ENCODE assay signal across 13 cellular contexts in the genomic region with DNA sequence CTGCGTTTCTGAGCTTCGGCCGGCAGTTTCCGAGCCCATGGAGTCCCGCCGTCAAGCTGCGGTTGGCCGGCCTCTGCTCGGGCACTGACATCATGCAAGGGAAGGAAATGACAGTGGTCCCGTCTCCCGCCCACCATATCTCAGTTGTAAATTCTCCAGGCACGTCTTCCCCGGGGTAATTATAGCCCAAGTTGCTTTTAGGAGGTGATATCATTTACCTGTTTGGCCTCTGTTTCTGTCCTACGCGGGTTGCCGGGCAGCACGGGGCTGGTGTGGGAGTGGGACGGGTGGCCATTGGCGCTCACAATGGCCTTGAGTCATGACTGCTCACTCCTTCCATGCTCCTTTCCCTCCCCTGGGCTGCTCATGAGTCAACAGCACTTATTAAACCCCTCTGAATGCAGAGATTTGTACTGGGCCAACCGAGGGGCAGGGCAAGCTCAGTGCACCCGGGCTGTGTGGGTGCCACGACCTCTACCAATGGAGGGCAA. TPM values are rescaled to one million over a fixed set of nuclear protein-coding genes. Genes with fewer than 3 reads are reported as not detected.
DNase-seq lines count a peak whose midpoint lies in the region; ATAC-seq and TF ChIP-seq lines count a peak whose summit lies in the region.
"Had no signal": no experiment of that assay in that cellular context is flagged by ENCODE, and none has a peak within 500 bp of the region (broad histone marks: within the 10 kb centered on the region; RNA-seq: fewer than 3 reads in every experiment).

No MANE protein-coding gene starts in this region.

- no peaks in the 10 kb centered on the region for H3K36me3 Mint-ChIP-seq in effector memory CD8-positive, alpha-beta T cell (ENCODE audit: insufficient read depth)
- H3K36me3 Mint-ChIP-seq in Calu3 (ENCODE audit: insufficient read depth, unreplicated experiment), result no peaks in the 10 kb centered on the region

- H3K27ac Mint-ChIP-seq in effector memory CD8-positive, alpha-beta T cell, result no peak overlapping the region
- H3K27ac Mint-ChIP-seq in Calu3 (ENCODE audit: unreplicated experiment), result no peak overlapping the region

- peaks cover 0 to 4% of the 10 kb centered on the region in 2 donors for H3K4me1 Mint-ChIP-seq in effector memory CD8-positive, alpha-beta T cell (ENCODE audit: low read depth in 2 of 2)
- H3K4me1 Mint-ChIP-seq in Calu3 (ENCODE audit: low read depth, unreplicated experiment), result no peaks in the 10 kb centered on the region
- H3K4me1 Mint-ChIP-seq: neural crest cell had no signal

- H3K9me3 ChIP-seq in left ventricle myocardium inferior (replicated peaks), result no peaks in the 10 kb centered on the region

- no TSS peak for BruUV-seq in Calu3 (replicated peaks; lab: Mats Ljungman, UMichigan)

- H3K36me3 ChIP-seq in left ventricle myocardium inferior, result no peaks in the 10 kb centered on the region

- H3K27me3 Mint-ChIP-seq in effector memory CD8-positive, alpha-beta T cell, result peaks cover 79 to 91% of the 10 kb centered on the region in 2 donors
- peaks cover 15% of the 10 kb centered on the region for H3K27me3 Mint-ChIP-seq in Calu3 (ENCODE audit: unreplicated experiment)

- intact Hi-C loops in left cardiac atrium (cut with DNase I), result no loop called here
- intact Hi-C loops in left ventricle myocardium inferior (cut with micrococcal nuclease), result no loop called here
- intact Hi-C loops in Calu3 (cut with micrococcal nuclease; ENCODE audit: unreplicated experiment), result no loop called here

- no peaks in the 10 kb centered on the region for H3K9me3 Mint-ChIP-seq in effector memory CD8-positive, alpha-beta T cell
- H3K9me3 Mint-ChIP-seq in Calu3 (ENCODE audit: low read depth, unreplicated experiment), result no peaks in the 10 kb centered on the region
- H3K9me3 Mint-ChIP-seq: neural crest cell had no signal

- DNase-seq in left cardiac atrium, result peak; percentile 74
- no peak for DNase-seq in left ventricle myocardium inferior
- peak; percentile 55 for DNase-seq in astrocyte of the hippocampus (ENCODE audit: low read depth, low spot score)
- peak; percentile 40 for DNase-seq in left lobe of liver (ENCODE audit: low spot score)
- DNase-seq in effector memory CD8-positive, alpha-beta T cell, result no peak
- DNase-seq in medulla oblongata (ENCODE audit: extremely low spot score), result no peak
- no peak for DNase-seq in Calu3
- DNase-seq: NCI-H2029; stimulated activated naive CD4-positive, alpha-beta T cell treated with Interleukin-2 at 50 U/mL for 16 hours; T-helper 1 cell had no signal

- H3K4me3 ChIP-seq in left ventricle myocardium inferior, result no peak overlapping the region

- peaks cover 42% of the 10 kb centered on the region for H3K4me1 ChIP-seq in left ventricle myocardium inferior

- ATAC-seq in left cardiac atrium (peak in 1 of 2 donors; percentile 81), left lobe of liver (no peak), HG03175 (IDR thresholded peaks at IDR 0.05; ENCODE audit: unreplicated experiment) (no peak)
- ATAC-seq in effector memory CD8-positive, alpha-beta T cell (replicated peaks), result no peak

- H3K4me3 Mint-ChIP-seq in effector memory CD8-positive, alpha-beta T cell, result no peak overlapping the region
- no peak overlapping the region for H3K4me3 Mint-ChIP-seq in Calu3 (ENCODE audit: low read depth, unreplicated experiment)
- H3K4me3 Mint-ChIP-seq: neural crest cell had no signal

- no peak overlapping the region for H3K27ac ChIP-seq in left ventricle myocardium inferior (replicated peaks)

- TF ChIP-seq CTCF in left ventricle myocardium inferior (IDR thresholded peaks at IDR 0.05; ENCODE audit: borderline replicate concordance) (no peak), Calu3 (IDR thresholded peaks at IDR 0.05; ENCODE audit: unreplicated experiment) (no peak)

- H3K27me3 ChIP-seq in left ventricle myocardium inferior (ENCODE audit: low read depth), result peaks cover 96% of the 10 kb centered on the region

- CTCF ChIA-PET in Calu3 (lab: Charles Lee), result interaction anchor here (0.7 to 1.4 kb wide), 2 partner anchors 9 to 591 kb away, joined by 4 to 8 read pairs; no protein-coding TSS in a partner anchor

RNA-seq across cellular contexts. Expression of a gene that starts 4.2 kb away (rescaled TPM):
- total RNA-seq in left cardiac atrium, result 10 to 100 TPM in 1 of 2 donors, 1 to 10 TPM in 1; 9.8 to 14.2 TPM
- 7.7 TPM for total RNA-seq in left ventricle myocardium inferior
- total RNA-seq in left lobe of liver, result 260 TPM
- total RNA-seq in Calu3 (2022), result 10.4 and 17.8 TPM in 2 replicates
- total RNA-seq: activated CD8-positive, alpha-beta memory T cell treated with anti-CD3 and anti-CD28 coated beads for 36 hours; neural crest cell had no signal

Comparison
In these comparisons a context has a peak if more than half of its experiments do, and no peak if none do; other contexts are left out.
1. DNase-seq: peak in left cardiac atrium (single experiment), astrocyte of the hippocampus (single experiment) and left lobe of liver (single experiment); none in left ventricle myocardium inferior (single experiment), effector memory CD8-positive, alpha-beta T cell (0 of 3), medulla oblongata (single experiment) and Calu3 (single experiment).
2. RNA of a gene that starts 4.2 kb away (total RNA-seq): 260 TPM in left lobe of liver (single experiment); 10.4 to 17.8 TPM in Calu3, 9.8 to 14.2 TPM in left cardiac atrium and 7.7 TPM in left ventricle myocardium inferior (single experiment); every median in the first group is over 10 times any median in the second.